ENCODE assay signal across 8 cellular contexts in the genomic region with DNA sequence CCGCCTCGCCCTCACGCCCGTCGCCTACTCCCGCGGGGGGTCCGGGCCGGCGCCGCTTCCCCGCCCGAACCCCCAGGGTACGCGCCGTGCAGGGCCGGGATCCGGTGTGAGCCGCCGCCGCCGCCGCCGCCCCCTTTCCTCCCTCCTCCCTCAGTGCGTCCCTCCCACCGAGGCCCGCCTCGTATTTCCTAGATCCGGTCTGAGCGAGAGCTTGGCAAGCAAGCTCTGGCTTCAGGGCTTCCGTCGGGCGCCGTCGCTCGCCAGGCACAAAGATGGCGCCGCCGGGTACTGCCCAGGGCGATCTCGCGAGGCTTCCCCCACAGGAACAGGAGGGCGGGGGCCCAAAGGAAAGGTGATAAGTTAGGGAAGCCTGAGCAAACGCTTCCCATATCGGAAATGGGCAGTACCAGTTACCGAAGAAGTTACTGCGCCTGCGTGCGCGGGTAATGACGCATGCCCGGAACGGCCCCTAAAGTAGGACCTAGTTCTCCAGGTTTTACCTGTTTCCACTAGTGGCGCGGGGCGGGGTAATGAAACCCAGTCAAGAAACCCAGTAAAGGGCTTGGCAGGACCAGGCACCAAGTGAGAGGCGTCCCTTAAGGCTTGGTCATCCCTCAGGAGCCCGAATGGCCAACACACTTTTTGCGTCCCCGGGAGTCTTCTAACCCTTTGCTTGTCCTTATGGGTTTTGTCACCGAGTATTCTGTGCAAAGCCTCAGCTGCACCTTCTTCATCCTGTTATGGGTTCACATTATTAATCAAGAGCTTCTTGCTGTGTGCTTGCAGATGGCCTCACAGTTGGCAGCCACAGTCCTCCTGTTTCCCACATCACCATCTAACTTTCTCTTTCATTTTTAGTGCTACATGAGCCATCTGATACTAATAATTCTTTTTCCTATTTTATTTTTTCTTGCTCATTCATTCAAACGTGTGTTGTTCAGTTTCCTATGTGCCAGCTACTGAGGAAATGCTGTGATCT. TPM values are rescaled to one million over a fixed set of nuclear protein-coding genes. Genes with fewer than 3 reads are reported as not detected.
DNase-seq lines count a peak whose midpoint lies in the region; ATAC-seq lines count a peak whose summit lies in the region.

A gene with protein sequence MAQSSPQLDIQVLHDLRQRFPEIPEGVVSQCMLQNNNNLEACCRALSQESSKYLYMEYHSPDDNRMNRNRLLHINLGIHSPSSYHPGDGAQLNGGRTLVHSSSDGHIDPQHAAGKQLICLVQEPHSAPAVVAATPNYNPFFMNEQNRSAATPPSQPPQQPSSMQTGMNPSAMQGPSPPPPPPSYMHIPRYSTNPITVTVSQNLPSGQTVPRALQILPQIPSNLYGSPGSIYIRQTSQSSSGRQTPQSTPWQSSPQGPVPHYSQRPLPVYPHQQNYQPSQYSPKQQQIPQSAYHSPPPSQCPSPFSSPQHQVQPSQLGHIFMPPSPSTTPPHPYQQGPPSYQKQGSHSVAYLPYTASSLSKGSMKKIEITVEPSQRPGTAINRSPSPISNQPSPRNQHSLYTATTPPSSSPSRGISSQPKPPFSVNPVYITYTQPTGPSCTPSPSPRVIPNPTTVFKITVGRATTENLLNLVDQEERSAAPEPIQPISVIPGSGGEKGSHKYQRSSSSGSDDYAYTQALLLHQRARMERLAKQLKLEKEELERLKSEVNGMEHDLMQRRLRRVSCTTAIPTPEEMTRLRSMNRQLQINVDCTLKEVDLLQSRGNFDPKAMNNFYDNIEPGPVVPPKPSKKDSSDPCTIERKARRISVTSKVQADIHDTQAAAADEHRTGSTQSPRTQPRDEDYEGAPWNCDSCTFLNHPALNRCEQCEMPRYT (minus strand): TSS at position 108 of the 979 bp plus-strand sequence. CDS start 29,666 bp downstream, outside the sequence.

- peak within 1 kb of the TSS; percentile 67 for H3K27ac ChIP-seq in temporal lobe (ENCODE audit: low read depth, low read length)

- peak; percentile 97 for ATAC-seq in HG02610 (IDR thresholded peaks at IDR 0.05; ENCODE audit: unreplicated experiment)
- ATAC-seq in activated naive CD4-positive, alpha-beta T cell treated with anti-CD3 and anti-CD28 coated beads, Interleukin-2, amount 50 U/mL, for 72 hours, result peak; percentile 80 to 87

- peak within 1 kb of the TSS; percentile 94 for H3K4me3 ChIP-seq in GM08714 (ENCODE audit: low read length)

- DNase-seq in NCI-H1092 treated with DMSO at 0.1 percent for 48 hours (lab: John Stamatoyannopoulos, UW), result peak; percentile 99
- peak; percentile 64 for DNase-seq in SKM-1 (lab: John Stamatoyannopoulos, UW; ENCODE audit: unreplicated experiment)
- DNase-seq in activated naive CD4-positive, alpha-beta T cell treated with anti-CD3 and anti-CD28 coated beads, Interleukin-2, amount 50 U/mL, for 72 hours (ENCODE audit: low spot score in 2 of 2), result peak; percentile 86 to 94
- peak; percentile 63 for DNase-seq in glomerular endothelial cell (ENCODE audit: extremely low read depth, low read depth, low spot score)
- DNase-seq in occipital lobe (lab: John Stamatoyannopoulos, UW), result peak; percentile 86

- H3K36me3 Mint-ChIP-seq in activated naive CD4-positive, alpha-beta T cell treated with anti-CD3 and anti-CD28 coated beads, Interleukin-2, amount 50 U/mL, for 72 hours, result peaks cover 0 to 12% of the 10 kb centered on the region in 2 donors

- H3K27ac Mint-ChIP-seq in activated naive CD4-positive, alpha-beta T cell treated with anti-CD3 and anti-CD28 coated beads, Interleukin-2, amount 50 U/mL, for 72 hours, result peak within 1 kb of the TSS; percentile 96 to 98

- H3K9me3 Mint-ChIP-seq in activated naive CD4-positive, alpha-beta T cell treated with anti-CD3 and anti-CD28 coated beads, Interleukin-2, amount 50 U/mL, for 72 hours, result no peaks in the 10 kb centered on the region

RNA-seq across cellular contexts. Expression of the gene that starts here (rescaled TPM):
- total RNA-seq in activated naive CD4-positive, alpha-beta T cell treated with anti-CD3 and anti-CD28 coated beads, Interleukin-2, amount 50 U/mL, for 72 hours, result 10 to 100 TPM; 19.5 to 25.2 TPM
- total RNA-seq in glomerular endothelial cell (13.8 and 21.1 TPM in 2 replicates), occipital lobe (24.6 TPM), temporal lobe (23.1 TPM)

Comparison
In these comparisons a context has a peak if more than half of its experiments do, and no peak if none do; other contexts are left out.
1. Peak in every context shown above with its lines: DNase-seq, ATAC-seq, H3K4me3 ChIP-seq and H3K27ac ChIP-seq.